ENCODE assay signal across 17 cellular contexts in the genomic region with DNA sequence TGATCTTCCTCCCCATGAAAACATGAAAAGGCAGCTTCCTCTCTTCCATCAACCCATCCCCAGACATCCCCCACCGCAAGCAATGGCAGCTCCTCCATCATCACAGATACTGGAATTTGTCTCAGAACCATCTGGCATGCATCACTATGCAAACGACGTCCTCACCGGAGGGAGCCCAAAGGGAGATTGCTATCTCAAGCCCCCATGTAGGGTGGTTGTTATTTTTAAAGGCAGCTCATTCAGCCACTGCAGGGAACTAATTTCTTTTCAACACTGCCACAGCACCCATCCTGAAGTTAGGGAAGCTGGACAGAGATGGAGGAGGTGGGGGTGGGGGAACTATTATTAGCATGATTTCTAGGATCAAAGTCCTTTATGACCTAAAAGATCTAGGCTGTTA.
DNase-seq lines count a peak whose midpoint lies in the region; ATAC-seq, FAIRE-seq and TF ChIP-seq lines count a peak whose summit lies in the region.
"Had no signal": no experiment of that assay in that cellular context is flagged by ENCODE, and none has a peak within 500 bp of the region (broad histone marks: within the 10 kb centered on the region; RNA-seq: fewer than 3 reads in every experiment).

No MANE protein-coding gene starts in this region.

- peak overlapping the region; percentile 11 to 16; a peak in 1 of 4 replicates for H3K4me2 ChIP-seq in H1 (ENCODE audit: insufficient read depth in 1 of 2, low read depth in 2 of 2, low read length in 2 of 2)
- H3K4me2 ChIP-seq in mesendoderm (ENCODE audit: low read length), result no peak overlapping the region
- H3K4me2 ChIP-seq: A549 had no signal

- H3K23me2 ChIP-seq in H1 (ENCODE audit: low read depth, low read length), result peaks cover 7% of the 10 kb centered on the region; the same call in 1 of the 2 replicates

- H2BK12ac ChIP-seq in H1 (ENCODE audit: low read depth, low read length), result no peak overlapping the region

- H3K4me3 ChIP-seq in HEK293 (ENCODE audit: low read depth, low read length), result no peak overlapping the region
- no peak overlapping the region for H3K4me3 ChIP-seq in H1 (ENCODE audit: extremely low read depth in 1 of 4, insufficient read depth in 2 of 4, low read depth in 3 of 4, low read length in 4 of 4)
- H3K4me3 ChIP-seq in mesendoderm (ENCODE audit: low read length), result no peak overlapping the region
- H3K4me3 ChIP-seq: A549 had no signal

- no peak overlapping the region for H3K56ac ChIP-seq in H1 (replicated peaks; ENCODE audit: insufficient read length, low read depth, low read length)
- H3K56ac ChIP-seq in mesendoderm (ENCODE audit: low read length), result no peak overlapping the region

- intact Hi-C loops in sciatic nerve (cut with DNase I), result no loop called here

- H3K36me3 ChIP-seq in HEK293 (ENCODE audit: control insufficient read depth in 2 of 2, insufficient read depth in 1 of 2, low read length in 2 of 2) (no peaks in the 10 kb centered on the region), H1 (ENCODE audit: control insufficient read depth in 2 of 4, insufficient read depth in 4 of 4, low read length in 3 of 4) (no peaks in the 10 kb centered on the region), mesendoderm (ENCODE audit: control insufficient read depth, insufficient read depth, low read length) (no peaks in the 10 kb centered on the region)

- DNase-seq in H1 (ENCODE audit: low read depth in 1 of 2, low spot score in 2 of 2) (peak in 1 of 2 experiments; percentile 38), mesendoderm (peak; percentile 72), NCI-H146 treated with DMSO at 0.1 percent for 48 hours (lab: John Stamatoyannopoulos, UW; ENCODE audit: unreplicated experiment) (no peak), iPS-NIHi11 (ENCODE audit: low spot score) (no peak), sciatic nerve (ENCODE audit: low spot score) (no peak)
- DNase-seq: CD8-positive, alpha-beta T cell; COR-L47; DMS153; DMS79 treated with DMSO at 0.1 percent for 48 hours; GF-D8; IMR-90 had no signal

- H4K5ac ChIP-seq in H1 (ENCODE audit: insufficient read length, low read depth, low read length) (no peak overlapping the region), mesendoderm (ENCODE audit: low read length) (no peak overlapping the region)

- TF ChIP-seq RAD21 in H1 (IDR thresholded peaks at IDR 0.05 in 1 of 2, conservative IDR thresholded peaks at IDR 0.05 in 1 of 2; ENCODE audit: low read depth in 2 of 2, low read length in 2 of 2), result no peak

- H2BK120ac ChIP-seq in H1 (replicated peaks; ENCODE audit: low read depth, low read length) (no peak overlapping the region), mesendoderm (ENCODE audit: low read depth, low read length) (no peak overlapping the region)

- 0 out of 3 replicates have a peak, but pooled peaks of 1 of the 2 experiments have one; percentile 22 for TF ChIP-seq EP300 in H1 (IDR thresholded peaks at IDR 0.05; ENCODE audit: borderline replicate concordance in 1 of 2, low read depth in 2 of 2, low read length in 2 of 2)

- H3K27me3 ChIP-seq in H1 (replicated peaks in 1 of 4; ENCODE audit: control insufficient read depth in 3 of 4, extremely low read depth in 1 of 4, insufficient read depth in 3 of 4, low read length in 3 of 4), result peaks cover 2 to 12% (median 6%) of the 10 kb centered on the region in 4 experiments; a peak in 5 of 7 replicates
- H3K27me3 ChIP-seq in mesendoderm (ENCODE audit: insufficient read depth, low read length, poor library complexity), result peaks cover 10% of the 10 kb centered on the region

- H4K8ac ChIP-seq in H1 (ENCODE audit: extremely low read depth, insufficient read depth, low read length), result no peak overlapping the region
- H4K8ac ChIP-seq in mesendoderm (ENCODE audit: low read depth, low read length), result no peak overlapping the region

- no peak for FAIRE-seq in H1 (lab: Jason Lieb, UNC)
- FAIRE-seq: A549, D721Med, GM19239, H54 had no signal

- H3K4me1 ChIP-seq in HEK293 (ENCODE audit: control insufficient read depth, insufficient read depth, low read length) (no peaks in the 10 kb centered on the region; the same call in 1 of the 2 replicates), H1 (replicated peaks in 1 of 4; ENCODE audit: control insufficient read depth in 3 of 4, insufficient read depth in 4 of 4, low read length in 3 of 4) (peaks cover 0 to 8% (median 1%) of the 10 kb centered on the region in 4 experiments; a peak in 2 of 7 replicates), mesendoderm (ENCODE audit: control insufficient read depth, low read depth, low read length) (peaks cover 2% of the 10 kb centered on the region)

- H2BK15ac ChIP-seq in H1 (ENCODE audit: low read length), result no peak overlapping the region
- H2BK15ac ChIP-seq in mesendoderm (replicated peaks; ENCODE audit: low read depth), result no peak overlapping the region

- H3K9ac ChIP-seq in H1 (replicated peaks in 1 of 4; ENCODE audit: extremely low read depth in 1 of 4, low read depth in 3 of 4, low read length in 3 of 4) (no peak overlapping the region), mesendoderm (ENCODE audit: low read length) (no peak overlapping the region)

- no peak overlapping the region for H2AFZ ChIP-seq in H1 (ENCODE audit: low read length)

- POLR2A ChIA-PET in HEK293 (lab: Yijun Ruan, JAX), result no interaction called here
- POLR2A ChIA-PET in H1 (lab: Charles Lee; ENCODE audit: partially characterized antibody), result interaction anchor here (0.6 to 1.4 kb wide), 2 partner anchors 10 to 203 kb away, joined by 4 read pairs; no protein-coding TSS in a partner anchor

- no peaks in the 10 kb centered on the region for H3K79me2 ChIP-seq in H1 (ENCODE audit: control insufficient read depth in 1 of 2, insufficient read depth in 2 of 2, low read length in 2 of 2)
- H3K79me2 ChIP-seq in mesendoderm (ENCODE audit: control insufficient read depth, insufficient read depth, low read length), result no peaks in the 10 kb centered on the region

- H3K23ac ChIP-seq in H1 (ENCODE audit: insufficient read length) (no peak overlapping the region), mesendoderm (ENCODE audit: low read length) (no peak overlapping the region)

- no peak for TF ChIP-seq CTCF in HEK293 (tag by site-specific recombination; IDR thresholded peaks at IDR 0.05)
- no peak for TF ChIP-seq CTCF in H1 (IDR thresholded peaks at IDR 0.05; ENCODE audit: control extremely low read depth in 1 of 3, insufficient read depth in 1 of 3, low read depth in 1 of 3, low read length in 3 of 3)

- H3K79me1 ChIP-seq in H1 (ENCODE audit: low read depth, low read length) (no peaks in the 10 kb centered on the region), mesendoderm (ENCODE audit: low read length) (no peaks in the 10 kb centered on the region)

- no peak for TF ChIP-seq POLR2A in H1 (IDR thresholded peaks at IDR 0.05; ENCODE audit: control extremely low read depth in 1 of 2, low read depth in 2 of 2, low read length in 2 of 2)

- H2AK5ac ChIP-seq in H1 (ENCODE audit: low read depth, low read length) (no peak overlapping the region), mesendoderm (ENCODE audit: low read length) (no peak overlapping the region)

- H3K9me3 ChIP-seq in HEK293 (ENCODE audit: control insufficient read depth, insufficient read depth, low read depth, low read length) (no peaks in the 10 kb centered on the region), H1 (ENCODE audit: insufficient read depth in 2 of 2, low read depth in 1 of 2, low read length in 1 of 2) (no peaks in the 10 kb centered on the region)
- H3K9me3 ChIP-seq: A549 had no signal

- CTCF ChIA-PET in HEK293 (lab: Yijun Ruan, JAX) (interaction anchor here (0.5 to 1.4 kb wide), 8 partner anchors 11 to 262 kb away, joined by 3 to 6 read pairs (median 3); no protein-coding TSS in a partner anchor), H1 (lab: Charles Lee; ENCODE audit: partially characterized antibody) (interaction anchor here (0.7 to 1.7 kb wide), 6 partner anchors 9 to 262 kb away, joined by 3 to 5 read pairs (median 4); no protein-coding TSS in a partner anchor)

- 32% methylated on average over 4 of the region's 4 CpGs; no CpG with 5 or more reads in 1 of the 2 experiments for WGBS in H1 (ENCODE audit: extremely low coverage in 1 of 2, insufficient coverage in 1 of 2, insufficient read length in 1 of 2, insufficient replicate concordance in 2 of 2, low coverage in 1 of 2, low lambda C conversion rate in 2 of 2, missing lambda C conversion rate in 1 of 2), 2 experiments
- whole genome bisulfite sequencing in mesendoderm (ENCODE audit: extremely low coverage, insufficient coverage, low lambda C conversion rate), result no CpG with 5 or more reads among the region's 4 CpGs

- H3K27ac ChIP-seq in HEK293 (ENCODE audit: extremely low read depth, low read depth, low read length) (no peak overlapping the region), H1 (ENCODE audit: low read depth, low read length) (no peak overlapping the region), mesendoderm (ENCODE audit: low read depth, low read length) (no peak overlapping the region)
- H3K27ac ChIP-seq: A549 had no signal

- no peak overlapping the region for H3K18ac ChIP-seq in H1 (ENCODE audit: extremely low read depth, low read length)
- no peak overlapping the region for H3K18ac ChIP-seq in mesendoderm (ENCODE audit: low read length)

- no peak overlapping the region for H2BK20ac ChIP-seq in H1 (ENCODE audit: low read length)

- H3K14ac ChIP-seq in H1 (ENCODE audit: insufficient read length), result no peak overlapping the region

- no peak overlapping the region for H4K91ac ChIP-seq in H1 (replicated peaks; ENCODE audit: insufficient read length, low read length)

- H2BK5ac ChIP-seq in H1 (ENCODE audit: low read depth, low read length) (no peak overlapping the region), mesendoderm (ENCODE audit: low read length) (no peak overlapping the region)

- no peak for ATAC-seq in sciatic nerve
- ATAC-seq: A549; CD8-positive, alpha-beta T cell; HCT116 had no signal

- H3K4ac ChIP-seq in H1 (replicated peaks; ENCODE audit: insufficient read length, low read depth, low read length) (no peak overlapping the region), mesendoderm (ENCODE audit: low read depth, low read length) (no peak overlapping the region)

- peaks cover 0 to 6% of the 10 kb centered on the region in 2 experiments for H4K20me1 ChIP-seq in H1 (replicated peaks in 1 of 2; ENCODE audit: control insufficient read depth in 1 of 2, insufficient read depth in 2 of 2, low read length in 2 of 2)

TF ChIP-seq in HEK293, 187 proteins besides CTCF, POLR2A, EP300 and RAD21 (continues in another document):
- peak; percentile 94 for TF ChIP-seq ZIC2 (tag by site-specific recombination; IDR thresholded peaks at IDR 0.05)

TF ChIP-seq in H1, 55 proteins besides CTCF, POLR2A, EP300 and RAD21 (continues in another document):
- TF ChIP-seq CEBPB (IDR thresholded peaks at IDR 0.05; ENCODE audit: low read depth, low read length) (no peak), NANOG (IDR thresholded peaks at IDR 0.05; ENCODE audit: insufficient read depth, low read depth, low read length, poor library complexity, severe bottlenecking) (peak; percentile 93), BCL11A (IDR thresholded peaks at IDR 0.05; ENCODE audit: low read depth in 2 of 2, low read length in 2 of 2) (no peak), TAF1 (IDR thresholded peaks at IDR 0.05; ENCODE audit: low read depth, low read length) (no peak), HDAC6 (IDR thresholded peaks at IDR 0.05; ENCODE audit: low read depth, low read length) (no peak), RXRA (IDR thresholded peaks at IDR 0.05; ENCODE audit: insufficient read depth, low read depth, low read length) (no peak), TEAD4 (IDR thresholded peaks at IDR 0.05; ENCODE audit: low read depth, low read length) (0 out of 2 replicates have a peak, but pooled peaks have one; percentile 13)
